ENCODE assay signal across 12 cellular contexts in genomic region chr4:23455482-23455881, GRCh38.
DNase-seq lines count a peak whose midpoint lies in the region; ATAC-seq and TF ChIP-seq lines count a peak whose summit lies in the region.
"Had no signal": no experiment of that assay in that cellular context is flagged by ENCODE, and none has a peak within 500 bp of the region (broad histone marks: within the 10 kb centered on the region; RNA-seq: fewer than 3 reads in every experiment).

No MANE protein-coding gene starts in this region.

- WGBS in mammary epithelial cell (ENCODE audit: low coverage, missing lambda C conversion rate) = 0% methylated on average over 3 of the region's 3 CpGs

- H3K79me2 ChIP-seq in mammary epithelial cell (ENCODE audit: insufficient read depth, low read length) = no peaks in the 10 kb centered on the region

- H3K9me3 Mint-ChIP-seq in MCF 10A (ENCODE audit: unreplicated experiment) = no peaks in the 10 kb centered on the region

- TF ChIP-seq CTCF in MCF 10A (IDR thresholded peaks at IDR 0.05; ENCODE audit: unreplicated experiment) = no peak
- no peak for TF ChIP-seq CTCF in mammary epithelial cell (conservative IDR thresholded peaks at IDR 0.05 in 1 of 2, IDR thresholded peaks at IDR 0.05 in 1 of 2; ENCODE audit: extremely low read depth in 1 of 2, insufficient read depth in 1 of 2, low read depth in 1 of 2, low read length in 2 of 2)
- peak; percentile 16 for TF ChIP-seq CTCF in brain microvascular endothelial cell (IDR thresholded peaks at IDR 0.05; ENCODE audit: low read depth, low read length, missing control alignments)

- no peak overlapping the region for H3K9ac ChIP-seq in mammary epithelial cell (ENCODE audit: insufficient read depth, low read length)

- H3K9me3 ChIP-seq in mammary epithelial cell (replicated peaks; ENCODE audit: insufficient read depth, low read length) = no peaks in the 10 kb centered on the region
- H3K9me3 ChIP-seq: esophagus squamous epithelium had no signal

- H3K4me2 ChIP-seq in mammary epithelial cell (ENCODE audit: insufficient read depth, low read depth, low read length) = no peak overlapping the region

- no peak overlapping the region for H3K27ac Mint-ChIP-seq in MCF 10A (ENCODE audit: low read depth, unreplicated experiment)
- H3K27ac Mint-ChIP-seq: activated CD8-positive, alpha-beta memory T cell treated with anti-CD3 and anti-CD28 coated beads, Interleukin-2, amount 10 ng/mL, durations not matched to agents 7 days and 5 days; stimulated activated memory B cell treated with anti-CD40 and anti-IgM and Interleukin-4, amounts not matched to agents 10 μg/mL and 1 μg/mL and 100 μg/mL, for 72 hours; T-helper 1 cell treated with Interleukin-12 subunit alpha and Interleukin-12 subunit beta and Interleukin-4 antibody, amounts not matched to agents 30 μg/mL and 1 μg/mL, for 36 hours had no signal

- no peaks in the 10 kb centered on the region for H3K36me3 ChIP-seq in mammary epithelial cell (ENCODE audit: insufficient read depth, low read length)
- no peaks in the 10 kb centered on the region for H3K36me3 ChIP-seq in brain microvascular endothelial cell (replicated peaks)
- H3K36me3 ChIP-seq: esophagus squamous epithelium had no signal

- peaks cover 6% of the 10 kb centered on the region for H3K4me1 Mint-ChIP-seq in MCF 10A (ENCODE audit: insufficient read depth, unreplicated experiment)
- H3K4me1 Mint-ChIP-seq: activated CD8-positive, alpha-beta memory T cell treated with anti-CD3 and anti-CD28 coated beads, Interleukin-2, amount 10 ng/mL, durations not matched to agents 7 days and 5 days; stimulated activated memory B cell treated with anti-CD40 and anti-IgM and Interleukin-4, amounts not matched to agents 10 μg/mL and 1 μg/mL and 100 μg/mL, for 72 hours had no signal

- no peak for ATAC-seq in GM21786 (IDR thresholded peaks at IDR 0.05; ENCODE audit: unreplicated experiment)
- ATAC-seq: activated CD8-positive, alpha-beta memory T cell treated with anti-CD3 and anti-CD28 coated beads, Interleukin-2, amount 10 ng/mL, durations not matched to agents 7 days and 5 days; stimulated activated memory B cell treated with anti-CD40 and anti-IgM and Interleukin-4, amounts not matched to agents 10 μg/mL and 1 μg/mL and 100 μg/mL, for 72 hours had no signal

- H3K4me3 Mint-ChIP-seq in MCF 10A (ENCODE audit: unreplicated experiment) = no peak overlapping the region
- H3K4me3 Mint-ChIP-seq: activated CD8-positive, alpha-beta memory T cell treated with anti-CD3 and anti-CD28 coated beads, Interleukin-2, amount 10 ng/mL, durations not matched to agents 7 days and 5 days; stimulated activated memory B cell treated with anti-CD40 and anti-IgM and Interleukin-4, amounts not matched to agents 10 μg/mL and 1 μg/mL and 100 μg/mL, for 72 hours; T-helper 1 cell treated with Interleukin-12 subunit alpha and Interleukin-12 subunit beta and Interleukin-4 antibody, amounts not matched to agents 30 μg/mL and 1 μg/mL, for 36 hours had no signal

- H3K27ac ChIP-seq in mammary epithelial cell (ENCODE audit: insufficient read depth, low read depth, low read length) = no peak overlapping the region
- no peak overlapping the region for H3K27ac ChIP-seq in brain microvascular endothelial cell
- H3K27ac ChIP-seq: esophagus squamous epithelium had no signal

- no peak overlapping the region for H2AFZ ChIP-seq in mammary epithelial cell (ENCODE audit: low read depth, low read length)

- no TSS peak for BruUV-seq in MCF 10A (replicated peaks; lab: Mats Ljungman, UMichigan)
- no TSS peak for BruUV-seq in mammary epithelial cell (replicated peaks; lab: Mats Ljungman, UMichigan)

- H3K36me3 Mint-ChIP-seq in MCF 10A (ENCODE audit: insufficient read depth, unreplicated experiment) = no peaks in the 10 kb centered on the region
- H3K36me3 Mint-ChIP-seq: activated CD8-positive, alpha-beta memory T cell treated with anti-CD3 and anti-CD28 coated beads, Interleukin-2, amount 10 ng/mL, durations not matched to agents 7 days and 5 days; stimulated activated memory B cell treated with anti-CD40 and anti-IgM and Interleukin-4, amounts not matched to agents 10 μg/mL and 1 μg/mL and 100 μg/mL, for 72 hours had no signal

- in situ Hi-C loops in mammary epithelial cell (cut with MboI; ENCODE audit: low sequenced_read_pairs in 2 of 2) = no loop called here
- in situ Hi-C loops in brain microvascular endothelial cell (cut with HindIII; ENCODE audit: low pct_ligation_motif_present, low sequenced_read_pairs) = no loop called here

- dilution Hi-C loops in mammary epithelial cell (cut with HindIII; ENCODE audit: low sequenced_read_pairs) = no loop called here

- CTCF ChIA-PET in MCF 10A (lab: Yijun Ruan, JAX) (interaction anchor here (0.6 to 1.3 kb wide), 13 partner anchors 10 to 1713 kb away, joined by 3 to 5 read pairs (median 3); no protein-coding TSS in a partner anchor), mammary epithelial cell (lab: Charles Lee; ENCODE audit: low non-redundant PET) (no interaction called here)

- H3K4me1 ChIP-seq in mammary epithelial cell (ENCODE audit: insufficient read depth, low read length) = no peaks in the 10 kb centered on the region
- H3K4me1 ChIP-seq: esophagus squamous epithelium had no signal

- DNase-seq in MCF 10A (ENCODE audit: unreplicated experiment) (peak; percentile 45), mammary epithelial cell (no peak), brain microvascular endothelial cell (no peak), kidney glomerular epithelial cell (lab: John Stamatoyannopoulos, UW) (peak; percentile 10), NCI-H2171 treated with DMSO at 0.1 percent for 48 hours (lab: John Stamatoyannopoulos, UW) (no peak), GM19240 (ENCODE audit: insufficient read length, low spot score) (no peak)
- no peak for DNase-seq in activated CD4-positive, alpha-beta T cell treated with anti-CD3 and anti-CD28 coated beads for 4 hours
- DNase-seq: activated CD8-positive, alpha-beta memory T cell treated with anti-CD3 and anti-CD28 coated beads, Interleukin-2, amount 10 ng/mL, durations not matched to agents 7 days and 5 days; esophagus squamous epithelium had no signal

- H3K4me3 ChIP-seq in mammary epithelial cell (replicated peaks in 1 of 3; ENCODE audit: insufficient read depth in 1 of 3, low read depth in 2 of 3, low read length in 3 of 3) (no peak overlapping the region), brain microvascular endothelial cell (ENCODE audit: low read depth, low read length) (no peak overlapping the region)
- H3K4me3 ChIP-seq: esophagus squamous epithelium had no signal

- H3K27me3 Mint-ChIP-seq in MCF 10A (ENCODE audit: insufficient read depth, unreplicated experiment) = no peaks in the 10 kb centered on the region
- H3K27me3 Mint-ChIP-seq: activated CD8-positive, alpha-beta memory T cell treated with anti-CD3 and anti-CD28 coated beads, Interleukin-2, amount 10 ng/mL, durations not matched to agents 7 days and 5 days; stimulated activated memory B cell treated with anti-CD40 and anti-IgM and Interleukin-4, amounts not matched to agents 10 μg/mL and 1 μg/mL and 100 μg/mL, for 72 hours had no signal

- intact Hi-C loops in MCF 10A (cut with micrococcal nuclease) = no loop called here
- intact Hi-C loops in mammary epithelial cell (cut with micrococcal nuclease) = no loop called here

- H3K27me3 ChIP-seq in mammary epithelial cell (ENCODE audit: insufficient read depth, low read length) = no peaks in the 10 kb centered on the region
- H3K27me3 ChIP-seq in brain microvascular endothelial cell (replicated peaks) = no peaks in the 10 kb centered on the region
- H3K27me3 ChIP-seq: esophagus squamous epithelium had no signal

- H4K20me1 ChIP-seq in mammary epithelial cell (ENCODE audit: insufficient read depth, low read length) = no peaks in the 10 kb centered on the region

- POLR2A ChIA-PET in MCF 10A (lab: Yijun Ruan, JAX) = no interaction called here

Comparison
In these comparisons a context has a peak if more than half of its experiments do, and no peak if none do; other contexts are left out.
1. DNase-seq: peak in MCF 10A (single experiment) and kidney glomerular epithelial cell (single experiment); none in mammary epithelial cell (single experiment), brain microvascular endothelial cell (single experiment), NCI-H2171 treated with DMSO at 0.1 percent for 48 hours (single experiment), activated CD4-positive, alpha-beta T cell treated with anti-CD3 and anti-CD28 coated beads for 4 hours (0 of 2) and GM19240 (single experiment).